Comparison of ENCODE assay signal across 10 cellular contexts in the genomic region with DNA sequence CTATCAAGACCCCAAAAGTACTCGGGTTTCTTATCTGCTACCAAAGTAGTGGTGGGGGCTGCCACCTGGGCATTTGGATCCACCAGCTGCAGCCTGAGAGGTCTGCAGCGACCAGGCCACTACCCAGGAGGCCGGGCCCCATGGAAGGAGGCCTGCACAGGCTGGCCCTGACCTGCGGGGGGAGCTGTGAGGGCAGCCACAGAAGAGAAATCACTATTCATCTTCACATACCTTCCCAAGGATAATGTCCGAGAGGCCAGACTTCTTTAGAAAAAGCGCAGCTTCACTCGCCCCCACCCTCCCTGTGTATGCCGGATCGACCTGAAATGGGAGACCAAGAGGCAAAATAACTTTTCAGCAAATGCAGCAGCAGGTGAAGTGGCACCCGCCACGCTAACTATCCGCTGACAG. TPM values are rescaled to one million over a fixed set of nuclear protein-coding genes. Genes with fewer than 3 reads are reported as not detected.
DNase-seq lines count a peak whose midpoint lies in the region; ATAC-seq, FAIRE-seq and TF ChIP-seq lines count a peak whose summit lies in the region.
"Had no signal": no experiment of that assay in that cellular context is flagged by ENCODE, and none has a peak within 500 bp of the region (broad histone marks: within the 10 kb centered on the region; RNA-seq: fewer than 3 reads in every experiment).

No MANE protein-coding gene starts in this region.

- no peaks in the 10 kb centered on the region for H3K9me3 Mint-ChIP-seq in effector memory CD8-positive, alpha-beta T cell
- H3K9me3 Mint-ChIP-seq in progenitor cell of endocrine pancreas (ENCODE audit: low read depth): no peaks in the 10 kb centered on the region

- FAIRE-seq in frontal cortex (lab: Jason Lieb, UNC): no peak

- H3K4me3 Mint-ChIP-seq in effector memory CD8-positive, alpha-beta T cell: no peak overlapping the region
- H3K4me3 Mint-ChIP-seq in progenitor cell of endocrine pancreas (ENCODE audit: low read depth): no peak overlapping the region

- H3K27me3 Mint-ChIP-seq in effector memory CD8-positive, alpha-beta T cell: no peaks in the 10 kb centered on the region
- H3K27me3 Mint-ChIP-seq in progenitor cell of endocrine pancreas: no peaks in the 10 kb centered on the region

- peak; percentile 8 to 38 for DNase-seq in NCI-H2081 (lab: John Stamatoyannopoulos, UW)
- DNase-seq in NCI-H2081 treated with DMSO at 0.1 percent for 48 hours (lab: John Stamatoyannopoulos, UW): no peak
- DNase-seq in NCI-H345 treated with DMSO at 0.1 percent for 48 hours (lab: John Stamatoyannopoulos, UW; ENCODE audit: unreplicated experiment): peak; percentile 11
- DNase-seq in effector memory CD8-positive, alpha-beta T cell: peak in 2 of 3 experiments; percentile 12 to 16
- peak; percentile 32 for DNase-seq in progenitor cell of endocrine pancreas (ENCODE audit: low spot score, unreplicated experiment)
- DNase-seq in frontal cortex (ENCODE audit: low spot score in 2 of 2): no peak
- DNase-seq in DMS114 treated with DMSO at 0.1 percent for 48 hours (lab: John Stamatoyannopoulos, UW; ENCODE audit: unreplicated experiment): no peak

- peak; percentile 65 for TF ChIP-seq CTCF in progenitor cell of endocrine pancreas (IDR thresholded peaks at IDR 0.05; ENCODE audit: unreplicated experiment)

- H3K36me3 Mint-ChIP-seq in effector memory CD8-positive, alpha-beta T cell (ENCODE audit: insufficient read depth): peaks cover 49% of the 10 kb centered on the region
- peaks cover 10% of the 10 kb centered on the region for H3K36me3 Mint-ChIP-seq in progenitor cell of endocrine pancreas (ENCODE audit: insufficient read depth)

- peak; percentile 24 for ATAC-seq in effector memory CD8-positive, alpha-beta T cell (replicated peaks)
- no peak for ATAC-seq in HG03196 (IDR thresholded peaks at IDR 0.05; ENCODE audit: unreplicated experiment)

- H3K4me1 Mint-ChIP-seq in effector memory CD8-positive, alpha-beta T cell (ENCODE audit: low read depth in 2 of 2): peaks cover 33 to 36% of the 10 kb centered on the region in 2 donors
- H3K4me1 Mint-ChIP-seq in progenitor cell of endocrine pancreas (ENCODE audit: low read depth): peaks cover 19% of the 10 kb centered on the region

- H3K27ac Mint-ChIP-seq in effector memory CD8-positive, alpha-beta T cell: no peak overlapping the region
- H3K27ac Mint-ChIP-seq in progenitor cell of endocrine pancreas: no peak overlapping the region

RNA-seq across cellular contexts. Expression of gene EPS15L1, which starts 30.1 kb away (rescaled TPM):
- total RNA-seq in progenitor cell of endocrine pancreas (56.8 and 59.3 TPM in 2 replicates), frontal cortex (15.1 TPM)

RNA-seq across cellular contexts. Expression of gene CALR3, which starts 54.3 kb away (rescaled TPM):
- total RNA-seq in progenitor cell of endocrine pancreas (not detected in 2 replicates), frontal cortex (not detected)
- total RNA-seq: Daoy, myocyte had no signal

RNA-seq across cellular contexts. Expression of gene C19orf44, which starts 54.5 kb away (rescaled TPM):
- total RNA-seq in progenitor cell of endocrine pancreas (11.5 and 12.3 TPM in 2 replicates), frontal cortex (3.3 TPM)

Comparison
In these comparisons a context has a peak if more than half of its experiments do, and no peak if none do; other contexts are left out.
1. DNase-seq: peak in NCI-H2081 (2 of 2), NCI-H345 treated with DMSO at 0.1 percent for 48 hours (single experiment), effector memory CD8-positive, alpha-beta T cell (2 of 3) and progenitor cell of endocrine pancreas (single experiment); none in NCI-H2081 treated with DMSO at 0.1 percent for 48 hours (single experiment), frontal cortex (0 of 2) and DMS114 treated with DMSO at 0.1 percent for 48 hours (single experiment).